Comparison of ENCODE assay signal across 16 cellular contexts in genomic region chr12:126483145-126484068, GRCh38.
DNase-seq lines count a peak whose midpoint lies in the region; ATAC-seq, FAIRE-seq and TF ChIP-seq lines count a peak whose summit lies in the region.
"Had no signal": no experiment of that assay in that cellular context is flagged by ENCODE, and none has a peak within 500 bp of the region (broad histone marks: within the 10 kb centered on the region; RNA-seq: fewer than 3 reads in every experiment).

No MANE protein-coding gene starts in this region.

- no peak for TF ChIP-seq RAD21 in GM12878 (IDR thresholded peaks at IDR 0.05; ENCODE audit: insufficient read depth, low read depth, low read length)

- SMC1A ChIA-PET in GM12878 (lab: Charles Lee; ENCODE audit: uncharacterized antibody, unreplicated experiment): no interaction called here

- no peak for TF ChIP-seq EP300 in GM12878 (IDR thresholded peaks at IDR 0.05; ENCODE audit: borderline replicate concordance in 1 of 2, control insufficient read depth in 1 of 2, low read depth in 2 of 2, low read length in 2 of 2)
- TF ChIP-seq EP300 in suprapubic skin (IDR thresholded peaks at IDR 0.05): no peak

- H3K9me3 ChIP-seq in MG63: no peaks in the 10 kb centered on the region; the same call in 1 of the 2 replicates
- H3K9me3 ChIP-seq in GM12878 (replicated peaks; ENCODE audit: control insufficient read depth, insufficient read depth, low read length): no peaks in the 10 kb centered on the region
- no peaks in the 10 kb centered on the region for H3K9me3 ChIP-seq in suprapubic skin

- intact Hi-C loops in GM12878 (cut with micrococcal nuclease; ENCODE audit: unreplicated experiment): no loop called here
- intact Hi-C loops in activated CD8-positive, alpha-beta T cell treated with anti-CD3 and anti-CD28 coated beads for 36 hours (cut with micrococcal nuclease): no loop called here

- no peaks in the 10 kb centered on the region for H3K79me2 ChIP-seq in ACC112 (ENCODE audit: control insufficient read depth, insufficient read depth, low read length, unreplicated experiment)
- H3K79me2 ChIP-seq in GM12878 (ENCODE audit: control insufficient read depth, insufficient read depth, low read length): no peaks in the 10 kb centered on the region

- no TSS peak for BruUV-seq in GM12878 (replicated peaks; lab: Mats Ljungman, UMichigan)

- in situ Hi-C loops in GM12878 (cut with MboI): no loop called here

- no peak for FAIRE-seq in GM12878 (lab: Jason Lieb, UNC)
- FAIRE-seq: G401.6 had no signal

- no peak overlapping the region for H3K4me2 ChIP-seq in GM12878 (ENCODE audit: control insufficient read depth, insufficient read depth)
- H3K4me2 ChIP-seq: BLaER1 had no signal

- H3K36me3 Mint-ChIP-seq in activated CD8-positive, alpha-beta T cell treated with anti-CD3 and anti-CD28 coated beads for 36 hours (ENCODE audit: low read depth): no peaks in the 10 kb centered on the region
- H3K36me3 Mint-ChIP-seq: activated naive CD8-positive, alpha-beta T cell treated with anti-CD3 and anti-CD28 coated beads, Interleukin-2, amount 10 ng/mL, durations not matched to agents 7 days and 5 days had no signal

- TF ChIP-seq CTCF in GM12878 (IDR thresholded peaks at IDR 0.05 in 2 of 3, conservative IDR thresholded peaks at IDR 0.05 in 1 of 3; ENCODE audit: control insufficient read depth in 2 of 3, extremely low read depth in 1 of 3, insufficient read depth in 1 of 3, low read depth in 3 of 3, low read length in 3 of 3) (no peak), kidney epithelial cell (IDR thresholded peaks at IDR 0.05; ENCODE audit: insufficient read depth, low read length, poor library complexity, severe bottlenecking) (no peak), suprapubic skin (IDR thresholded peaks at IDR 0.05) (no peak)
- no peak for TF ChIP-seq CTCF in activated CD8-positive, alpha-beta T cell treated with anti-CD3 and anti-CD28 coated beads for 36 hours (IDR thresholded peaks at IDR 0.05)

- peak overlapping the region; percentile 85 for H3K27ac ChIP-seq in ACC112 (ENCODE audit: low read depth, low read length)
- no peak overlapping the region for H3K27ac ChIP-seq in GM12878 (ENCODE audit: control insufficient read depth, insufficient read depth)
- no peak overlapping the region for H3K27ac ChIP-seq in suprapubic skin
- H3K27ac ChIP-seq: BLaER1, HL-60 had no signal

- H3K9me3 Mint-ChIP-seq in activated CD8-positive, alpha-beta T cell treated with anti-CD3 and anti-CD28 coated beads for 36 hours: peaks cover 5% of the 10 kb centered on the region

- WGBS in GM12878 (ENCODE audit: insufficient coverage, insufficient replicate concordance, low lambda C conversion rate, missing lambda C conversion rate): 37% methylated on average over 17 of the region's 17 CpGs
- 80% methylated on average over 17 of the region's 17 CpGs for WGBS in suprapubic skin

- H3K4me1 ChIP-seq in ACC112 (ENCODE audit: control insufficient read depth, insufficient read depth, low read length, unreplicated experiment): peaks cover 24% of the 10 kb centered on the region
- H3K4me1 ChIP-seq in GM12878 (ENCODE audit: control insufficient read depth, insufficient read depth, low read length): no peaks in the 10 kb centered on the region
- no peaks in the 10 kb centered on the region for H3K4me1 ChIP-seq in suprapubic skin
- H3K4me1 ChIP-seq: BLaER1 had no signal

- H2AFZ ChIP-seq in ACC112 (ENCODE audit: low read length, unreplicated experiment): peak overlapping the region; percentile 29
- H2AFZ ChIP-seq in GM12878 (ENCODE audit: control insufficient read depth, low read depth, low read length): no peak overlapping the region

- no peaks in the 10 kb centered on the region for H3K27me3 Mint-ChIP-seq in activated CD8-positive, alpha-beta T cell treated with anti-CD3 and anti-CD28 coated beads for 36 hours
- H3K27me3 Mint-ChIP-seq: activated CD4-positive, alpha-beta memory T cell treated with anti-CD3 and anti-CD28 coated beads, Interleukin-2, amount 10 ng/mL, durations not matched to agents 7 days and 5 days; activated naive CD8-positive, alpha-beta T cell treated with anti-CD3 and anti-CD28 coated beads, Interleukin-2, amount 10 ng/mL, durations not matched to agents 7 days and 5 days; effector memory CD8-positive, alpha-beta T cell had no signal

- H3K4me3 Mint-ChIP-seq in activated CD8-positive, alpha-beta T cell treated with anti-CD3 and anti-CD28 coated beads for 36 hours: no peak overlapping the region
- H3K4me3 Mint-ChIP-seq: activated CD4-positive, alpha-beta memory T cell treated with anti-CD3 and anti-CD28 coated beads, Interleukin-2, amount 10 ng/mL, durations not matched to agents 7 days and 5 days; activated naive CD8-positive, alpha-beta T cell treated with anti-CD3 and anti-CD28 coated beads, Interleukin-2, amount 10 ng/mL, durations not matched to agents 7 days and 5 days; effector memory CD8-positive, alpha-beta T cell had no signal

- no peaks in the 10 kb centered on the region for H4K20me1 ChIP-seq in GM12878 (ENCODE audit: control insufficient read depth, insufficient read depth)
- H4K20me1 ChIP-seq: BLaER1 had no signal

- H3K4me1 Mint-ChIP-seq in activated CD8-positive, alpha-beta T cell treated with anti-CD3 and anti-CD28 coated beads for 36 hours (ENCODE audit: low read depth): no peaks in the 10 kb centered on the region
- H3K4me1 Mint-ChIP-seq: activated CD4-positive, alpha-beta memory T cell treated with anti-CD3 and anti-CD28 coated beads, Interleukin-2, amount 10 ng/mL, durations not matched to agents 7 days and 5 days; activated naive CD8-positive, alpha-beta T cell treated with anti-CD3 and anti-CD28 coated beads, Interleukin-2, amount 10 ng/mL, durations not matched to agents 7 days and 5 days had no signal

- H3K27me3 ChIP-seq in ACC112 (ENCODE audit: insufficient read depth, low read length): no peaks in the 10 kb centered on the region
- no peaks in the 10 kb centered on the region for H3K27me3 ChIP-seq in MG63
- H3K27me3 ChIP-seq in GM12878 (replicated peaks in 1 of 2; ENCODE audit: control insufficient read depth in 2 of 2, insufficient read depth in 2 of 2, low read length in 1 of 2): no peaks in the 10 kb centered on the region
- H3K27me3 ChIP-seq in kidney epithelial cell (ENCODE audit: control insufficient read depth, insufficient read depth, low read length): no peaks in the 10 kb centered on the region
- no peaks in the 10 kb centered on the region for H3K27me3 ChIP-seq in suprapubic skin
- H3K27me3 ChIP-seq: BLaER1 had no signal

- H3K27ac Mint-ChIP-seq in activated CD8-positive, alpha-beta T cell treated with anti-CD3 and anti-CD28 coated beads for 36 hours: no peak overlapping the region
- H3K27ac Mint-ChIP-seq: activated CD4-positive, alpha-beta memory T cell treated with anti-CD3 and anti-CD28 coated beads, Interleukin-2, amount 10 ng/mL, durations not matched to agents 7 days and 5 days; activated naive CD8-positive, alpha-beta T cell treated with anti-CD3 and anti-CD28 coated beads, Interleukin-2, amount 10 ng/mL, durations not matched to agents 7 days and 5 days; effector memory CD8-positive, alpha-beta T cell had no signal

- POLR2A ChIA-PET in GM12878 (lab: Charles Lee): no interaction called here
- POLR2A ChIA-PET in activated CD8-positive, alpha-beta T cell treated with anti-CD3 and anti-CD28 coated beads for 36 hours (lab: Charles Lee): no interaction called here

- H3K36me3 ChIP-seq in ACC112 (ENCODE audit: insufficient read depth, low read length) (no peaks in the 10 kb centered on the region), MG63 (no peaks in the 10 kb centered on the region), GM12878 (ENCODE audit: control insufficient read depth in 2 of 2, insufficient read depth in 2 of 2, low read length in 1 of 2) (no peaks in the 10 kb centered on the region), kidney epithelial cell (ENCODE audit: control insufficient read depth, insufficient read depth, low read length) (no peaks in the 10 kb centered on the region), suprapubic skin (no peaks in the 10 kb centered on the region)
- H3K36me3 ChIP-seq: BLaER1 had no signal

- CTCF ChIA-PET in GM12878 (lab: Yijun Ruan, JAX): no interaction called here
- CTCF ChIA-PET in activated CD8-positive, alpha-beta T cell treated with anti-CD3 and anti-CD28 coated beads for 36 hours (lab: Charles Lee): no interaction called here

- DNase-seq in MG63: peak; percentile 13
- DNase-seq in GM12878 (ENCODE audit: low read depth, low spot score): no peak
- peak; percentile 25 for DNase-seq in kidney epithelial cell (ENCODE audit: low read depth)
- no peak for DNase-seq in suprapubic skin (ENCODE audit: low spot score in 2 of 2)
- no peak for DNase-seq in activated CD8-positive, alpha-beta T cell treated with anti-CD3 and anti-CD28 coated beads for 36 hours
- DNase-seq in NCI-H1417 treated with DMSO at 0.1 percent for 48 hours (lab: John Stamatoyannopoulos, UW): no peak
- DNase-seq: activated CD4-positive, alpha-beta memory T cell treated with anti-CD3 and anti-CD28 coated beads, Interleukin-2, amount 10 ng/mL, durations not matched to agents 7 days and 5 days; activated naive CD8-positive, alpha-beta T cell treated with anti-CD3 and anti-CD28 coated beads, Interleukin-2, amount 10 ng/mL, durations not matched to agents 7 days and 5 days; effector memory CD8-positive, alpha-beta T cell; NCI-H82 had no signal

- RAD21 ChIA-PET in GM12878 (lab: Charles Lee; ENCODE audit: unreplicated experiment): no interaction called here

- H3K9ac ChIP-seq in GM12878 (ENCODE audit: control insufficient read depth, insufficient read depth, low read length): no peak overlapping the region
- H3K9ac ChIP-seq: BLaER1 had no signal

- TF ChIP-seq POLR2A in GM12878 (IDR thresholded peaks at IDR 0.05; ENCODE audit: low read depth, low read length) (no peak), suprapubic skin (IDR thresholded peaks at IDR 0.05) (no peak)

- H3K4me3 ChIP-seq in ACC112 (ENCODE audit: low read depth, low read length) (peak overlapping the region; percentile 19), MG63 (no peak overlapping the region), GM12878 (no peak overlapping the region), kidney epithelial cell (ENCODE audit: low read depth, low read length) (no peak overlapping the region), suprapubic skin (no peak overlapping the region)
- H3K4me3 ChIP-seq: BLaER1, skin epidermis had no signal

- no peak for ATAC-seq in GM12878
- ATAC-seq in activated CD8-positive, alpha-beta T cell treated with anti-CD3 and anti-CD28 coated beads for 36 hours: no peak
- no peak for ATAC-seq in HG03097 (IDR thresholded peaks at IDR 0.05; ENCODE audit: low FRiP score, unreplicated experiment)
- ATAC-seq: effector memory CD8-positive, alpha-beta T cell had no signal

TF ChIP-seq in GM12878, 131 proteins besides CTCF, POLR2A, EP300 and RAD21 (continues in another document):
- 0 out of 2 replicates have a peak, but pooled peaks have one; percentile 25 for TF ChIP-seq JUNB (IDR thresholded peaks at IDR 0.05)

Comparison
In these comparisons a context has a peak if more than half of its experiments do, and no peak if none do; other contexts are left out.
1. DNase-seq: peak in MG63 (single experiment) and kidney epithelial cell (single experiment); none in GM12878 (single experiment), suprapubic skin (0 of 2), activated CD8-positive, alpha-beta T cell treated with anti-CD3 and anti-CD28 coated beads for 36 hours (single experiment) and NCI-H1417 treated with DMSO at 0.1 percent for 48 hours (single experiment).